ENCODE assay signal across 8 cellular contexts in the genomic region with DNA sequence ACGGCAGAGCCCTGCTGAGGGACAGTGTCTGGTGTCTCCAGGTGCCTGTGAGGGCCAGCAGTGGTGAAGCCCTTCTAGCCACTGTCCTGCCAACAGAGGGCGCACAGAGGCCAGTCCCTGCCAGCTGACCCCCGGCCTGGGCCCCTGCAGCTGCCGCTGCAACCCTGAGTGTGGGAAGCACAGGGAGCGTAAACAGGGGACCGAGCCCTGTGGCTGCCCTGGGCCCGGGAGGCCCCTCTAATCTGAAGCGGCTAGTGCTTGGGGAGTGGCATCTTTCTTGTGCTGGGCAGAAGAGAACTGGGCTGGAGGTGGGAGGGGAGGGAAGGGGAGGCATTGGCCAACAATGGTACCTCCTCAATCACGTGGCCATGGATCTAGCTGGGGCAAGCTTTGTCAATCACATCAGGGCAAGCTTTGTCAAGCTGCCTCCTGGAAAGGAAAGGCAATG. TPM values are rescaled to one million over a fixed set of nuclear protein-coding genes. Genes with fewer than 3 reads are reported as not detected.
DNase-seq lines count a peak whose midpoint lies in the region; ATAC-seq and TF ChIP-seq lines count a peak whose summit lies in the region.

No MANE protein-coding gene starts in this region.

- no peak overlapping the region for H3K4me3 ChIP-seq in astrocyte of the spinal cord (ENCODE audit: low read depth, low read length)
- peak overlapping the region; percentile 25; the same call in 1 of the 2 replicates for H3K4me3 ChIP-seq in iPS-18c (ENCODE audit: insufficient read depth, low read depth, low read length)
- peak overlapping the region in 2 of 3 donors; percentile 2 to 35 for H3K4me3 ChIP-seq in skeletal muscle tissue (ENCODE audit: low read length in 3 of 3)

- H3K9me3 ChIP-seq in iPS-18c (ENCODE audit: control insufficient read depth, insufficient read depth, low read length) (no peaks in the 10 kb centered on the region), skeletal muscle tissue (ENCODE audit: control insufficient read depth in 3 of 3, low read length in 3 of 3) (no peaks in the 10 kb centered on the region)

- peaks cover 38 to 43% (median 40%) of the 10 kb centered on the region in 3 donors for H3K4me1 ChIP-seq in skeletal muscle tissue (ENCODE audit: control insufficient read depth in 3 of 3, insufficient read depth in 3 of 3, low read length in 3 of 3)

- in situ Hi-C loops in astrocyte of the spinal cord (cut with HindIII; ENCODE audit: low sequenced_read_pairs) = no loop called here

- peaks cover 0 to 13% (median 6%) of the 10 kb centered on the region in 3 donors for H3K36me3 ChIP-seq in skeletal muscle tissue (ENCODE audit: control insufficient read depth in 3 of 3, insufficient read depth in 3 of 3, low read length in 3 of 3)

- TF ChIP-seq CTCF in GM12873 (IDR thresholded peaks at IDR 0.05; ENCODE audit: insufficient read depth, low read depth, low read length, missing control alignments) (peak; percentile 67), astrocyte of the spinal cord (IDR thresholded peaks at IDR 0.05; ENCODE audit: low read depth, low read length) (peak; percentile 82)

- peak overlapping the region in 2 of 3 donors; percentile 9 to 45 for H3K9ac ChIP-seq in skeletal muscle tissue (ENCODE audit: low read depth in 1 of 3, low read length in 3 of 3)

- ATAC-seq in GM21381 (IDR thresholded peaks at IDR 0.05; ENCODE audit: unreplicated experiment) = no peak

- DNase-seq in A172 (ENCODE audit: low spot score) = peak; percentile 49
- DNase-seq in NCI-H2227 (lab: John Stamatoyannopoulos, UW; ENCODE audit: unreplicated experiment) = peak; percentile 70
- DNase-seq in astrocyte of the spinal cord (ENCODE audit: low read depth, low spot score) = peak; percentile 56
- no peak for DNase-seq in NCI-H1694 treated with DMSO at 0.1 percent for 48 hours (lab: John Stamatoyannopoulos, UW)

- H3K27ac ChIP-seq in skeletal muscle tissue (ENCODE audit: low read depth, low read length) = peak overlapping the region; percentile 1

- no peaks in the 10 kb centered on the region for H3K27me3 ChIP-seq in skeletal muscle tissue (ENCODE audit: control insufficient read depth in 3 of 3, insufficient read depth in 3 of 3, low read length in 3 of 3)

RNA-seq across cellular contexts. Expression of a gene that starts 34.6 kb away (rescaled TPM):
- 66.8 and 68.3 TPM in 2 replicates for total RNA-seq in A172 (2014; rRNA removed; shearing (Covaris generic))
- total RNA-seq in skeletal muscle tissue = 44.4 TPM

RNA-seq across cellular contexts. Expression of a gene that starts 35.3 kb away (rescaled TPM):
- 11.1 and 17.9 TPM in 2 replicates for total RNA-seq in A172 (2014; rRNA removed; shearing (Covaris generic))
- 5.2 TPM for total RNA-seq in skeletal muscle tissue

RNA-seq across cellular contexts. Expression of a gene that starts 35.6 kb away (rescaled TPM):
- 7.3 and 9.5 TPM in 2 replicates for total RNA-seq in A172 (2014; rRNA removed; shearing (Covaris generic))
- 4.2 TPM for total RNA-seq in skeletal muscle tissue
